ENCODE assay signal across 8 cellular contexts in genomic region chr15:28935316-28935715, GRCh38. TPM values are rescaled to one million over a fixed set of nuclear protein-coding genes. Genes with fewer than 3 reads are reported as not detected.
DNase-seq lines count a peak whose midpoint lies in the region; ATAC-seq, FAIRE-seq and TF ChIP-seq lines count a peak whose summit lies in the region.

No MANE protein-coding gene starts in this region.

- 59 to 69% methylated on average over 6 of the region's 6 CpGs for WGBS in tibial nerve, 2 donors

- TF ChIP-seq EP300 in tibial nerve (IDR thresholded peaks at IDR 0.05) = no peak

- no peak overlapping the region for H3K4me3 Mint-ChIP-seq in activated CD8-positive, alpha-beta T cell treated with anti-CD3 and anti-CD28 coated beads, Interleukin-2, amount 10 ng/mL, durations not matched to agents 7 days and 5 days
- H3K4me3 Mint-ChIP-seq in activated T-helper 2 cell treated with anti-CD3 and anti-CD28 coated beads, Interferon-gamma antibody, Interleukin-2, Interleukin-4, amounts not matched to agents 10 μg/mL and 5 μg/mL and 100 μg/mL, durations not matched to agents 14 hours and 24 hours and 36 hours (ENCODE audit: low read depth) = no peak overlapping the region

- H3K9me3 Mint-ChIP-seq in activated CD8-positive, alpha-beta T cell treated with anti-CD3 and anti-CD28 coated beads, Interleukin-2, amount 10 ng/mL, durations not matched to agents 7 days and 5 days (ENCODE audit: insufficient read depth) = no peaks in the 10 kb centered on the region
- no peaks in the 10 kb centered on the region for H3K9me3 Mint-ChIP-seq in activated T-helper 2 cell treated with anti-CD3 and anti-CD28 coated beads, Interferon-gamma antibody, Interleukin-2, Interleukin-4, amounts not matched to agents 10 μg/mL and 5 μg/mL and 100 μg/mL, durations not matched to agents 14 hours and 24 hours and 36 hours

- POLR2A ChIA-PET in activated CD8-positive, alpha-beta T cell treated with anti-CD3 and anti-CD28 coated beads, Interleukin-2, amount 10 ng/mL, durations not matched to agents 7 days and 5 days (lab: Charles Lee) = interaction anchor here (0.6 kb wide), 1 partner anchor 59 kb away, joined by 4 read pairs; no protein-coding TSS in a partner anchor

- no peak for TF ChIP-seq CTCF in tibial nerve (IDR thresholded peaks at IDR 0.05)

- H3K27ac ChIP-seq in tibial nerve = no peak overlapping the region

- H3K27ac Mint-ChIP-seq in activated CD8-positive, alpha-beta T cell treated with anti-CD3 and anti-CD28 coated beads, Interleukin-2, amount 10 ng/mL, durations not matched to agents 7 days and 5 days = peak overlapping the region; percentile 27
- no peak overlapping the region for H3K27ac Mint-ChIP-seq in activated T-helper 2 cell treated with anti-CD3 and anti-CD28 coated beads, Interferon-gamma antibody, Interleukin-2, Interleukin-4, amounts not matched to agents 10 μg/mL and 5 μg/mL and 100 μg/mL, durations not matched to agents 14 hours and 24 hours and 36 hours

- H3K4me1 ChIP-seq in tibial nerve = no peaks in the 10 kb centered on the region

- no peak for TF ChIP-seq POLR2A in tibial nerve (IDR thresholded peaks at IDR 0.05)

- H3K27me3 Mint-ChIP-seq in activated CD8-positive, alpha-beta T cell treated with anti-CD3 and anti-CD28 coated beads, Interleukin-2, amount 10 ng/mL, durations not matched to agents 7 days and 5 days (ENCODE audit: low read depth) = no peaks in the 10 kb centered on the region
- no peaks in the 10 kb centered on the region for H3K27me3 Mint-ChIP-seq in activated T-helper 2 cell treated with anti-CD3 and anti-CD28 coated beads, Interferon-gamma antibody, Interleukin-2, Interleukin-4, amounts not matched to agents 10 μg/mL and 5 μg/mL and 100 μg/mL, durations not matched to agents 14 hours and 24 hours and 36 hours (ENCODE audit: low read depth)

- intact Hi-C loops in activated T-helper 2 cell treated with anti-CD3 and anti-CD28 coated beads, Interferon-gamma antibody, Interleukin-2, Interleukin-4, amounts not matched to agents 10 μg/mL and 5 μg/mL and 100 μg/mL, durations not matched to agents 14 hours and 24 hours and 36 hours (cut with micrococcal nuclease) = loop anchor here (5.0 kb wide), 1 partner anchor 37 kb away; no protein-coding TSS in a partner anchor

- peaks cover 70% of the 10 kb centered on the region for H3K4me1 Mint-ChIP-seq in activated CD8-positive, alpha-beta T cell treated with anti-CD3 and anti-CD28 coated beads, Interleukin-2, amount 10 ng/mL, durations not matched to agents 7 days and 5 days (ENCODE audit: low read depth)
- peaks cover 30% of the 10 kb centered on the region for H3K4me1 Mint-ChIP-seq in activated T-helper 2 cell treated with anti-CD3 and anti-CD28 coated beads, Interferon-gamma antibody, Interleukin-2, Interleukin-4, amounts not matched to agents 10 μg/mL and 5 μg/mL and 100 μg/mL, durations not matched to agents 14 hours and 24 hours and 36 hours (ENCODE audit: low read depth)

- no peaks in the 10 kb centered on the region for H3K36me3 ChIP-seq in tibial nerve

- H3K36me3 Mint-ChIP-seq in activated CD8-positive, alpha-beta T cell treated with anti-CD3 and anti-CD28 coated beads, Interleukin-2, amount 10 ng/mL, durations not matched to agents 7 days and 5 days (ENCODE audit: low read depth) = peaks cover 16% of the 10 kb centered on the region
- no peaks in the 10 kb centered on the region for H3K36me3 Mint-ChIP-seq in activated T-helper 2 cell treated with anti-CD3 and anti-CD28 coated beads, Interferon-gamma antibody, Interleukin-2, Interleukin-4, amounts not matched to agents 10 μg/mL and 5 μg/mL and 100 μg/mL, durations not matched to agents 14 hours and 24 hours and 36 hours (ENCODE audit: low read depth)

- H3K9me3 ChIP-seq in tibial nerve = peaks cover 0 to 21% (median 0%) of the 10 kb centered on the region in 4 donors

- FAIRE-seq in HTR-8/SVneo (lab: Jason Lieb, UNC) = no peak

- no peaks in the 10 kb centered on the region for H3K27me3 ChIP-seq in tibial nerve

- DNase-seq in AML-193 (lab: John Stamatoyannopoulos, UW) = peak; percentile 13
- peak; percentile 23 for DNase-seq in HTR-8/SVneo (ENCODE audit: insufficient read length, low spot score)
- DNase-seq in activated CD8-positive, alpha-beta T cell treated with anti-CD3 and anti-CD28 coated beads, Interleukin-2, amount 10 ng/mL, durations not matched to agents 7 days and 5 days = peak; percentile 82
- DNase-seq in iPS-NIHi7 (ENCODE audit: extremely low spot score) = peak; percentile 87
- no peak for DNase-seq in COLO829 (ENCODE audit: low spot score)
- DNase-seq in activated T-helper 2 cell treated with anti-CD3 and anti-CD28 coated beads, Interferon-gamma antibody, Interleukin-2, Interleukin-4, amounts not matched to agents 10 μg/mL and 5 μg/mL and 100 μg/mL, durations not matched to agents 14 hours and 24 hours and 36 hours (ENCODE audit: low spot score) = no peak
- no peak for DNase-seq in tibial nerve (ENCODE audit: low spot score in 2 of 2)

- peak; percentile 76 for ATAC-seq in activated CD8-positive, alpha-beta T cell treated with anti-CD3 and anti-CD28 coated beads, Interleukin-2, amount 10 ng/mL, durations not matched to agents 7 days and 5 days
- ATAC-seq in HG02981 (IDR thresholded peaks at IDR 0.05; ENCODE audit: unreplicated experiment) = no peak

- CTCF ChIA-PET in activated CD8-positive, alpha-beta T cell treated with anti-CD3 and anti-CD28 coated beads, Interleukin-2, amount 10 ng/mL, durations not matched to agents 7 days and 5 days (lab: Charles Lee) = interaction anchor here (0.6 to 3.8 kb wide), 16 partner anchors 10 to 169 kb away, joined by 3 to 46 read pairs (median 6); no protein-coding TSS in a partner anchor

- no peak overlapping the region for H3K4me3 ChIP-seq in tibial nerve

RNA-seq across cellular contexts. Expression of gene APBA2, which starts 49.5 kb away (rescaled TPM):
- 10 to 100 TPM; 29.5 TPM for total RNA-seq in activated CD8-positive, alpha-beta T cell treated with anti-CD3 and anti-CD28 coated beads, Interleukin-2, amount 10 ng/mL, durations not matched to agents 7 days and 5 days
- total RNA-seq in activated T-helper 2 cell treated with anti-CD3 and anti-CD28 coated beads, Interferon-gamma antibody, Interleukin-2, Interleukin-4, amounts not matched to agents 10 μg/mL and 5 μg/mL and 100 μg/mL, durations not matched to agents 14 hours and 24 hours and 36 hours = 1.1 and 1.2 TPM in 2 replicates
- 1 to 10 TPM; 3.3 to 5.4 (median 4.5) TPM for total RNA-seq in tibial nerve

Comparison
In these comparisons a context has a peak if more than half of its experiments do, and no peak if none do; other contexts are left out.
1. DNase-seq: peak in AML-193 (2 of 2), HTR-8/SVneo (single experiment), activated CD8-positive, alpha-beta T cell treated with anti-CD3 and anti-CD28 coated beads, Interleukin-2, amount 10 ng/mL, durations not matched to agents 7 days and 5 days (single experiment) and iPS-NIHi7 (single experiment); none in COLO829 (single experiment), activated T-helper 2 cell treated with anti-CD3 and anti-CD28 coated beads, Interferon-gamma antibody, Interleukin-2, Interleukin-4, amounts not matched to agents 10 μg/mL and 5 μg/mL and 100 μg/mL, durations not matched to agents 14 hours and 24 hours and 36 hours (single experiment) and tibial nerve (0 of 2).
2. RNA of gene APBA2, which starts 49.5 kb away (total RNA-seq): 29.5 TPM in activated CD8-positive, alpha-beta T cell treated with anti-CD3 and anti-CD28 coated beads, Interleukin-2, amount 10 ng/mL, durations not matched to agents 7 days and 5 days; 3.3 to 5.4 TPM in tibial nerve and 1.1 to 1.2 TPM in activated T-helper 2 cell treated with anti-CD3 and anti-CD28 coated beads, Interferon-gamma antibody, Interleukin-2, Interleukin-4, amounts not matched to agents 10 μg/mL and 5 μg/mL and 100 μg/mL, durations not matched to agents 14 hours and 24 hours and 36 hours; every median in the first group is over 4 times any median in the second.